ENCODE assay signal across 15 cellular contexts in genomic region chr13:112073245-112074138, GRCh38. TPM values are rescaled to one million over a fixed set of nuclear protein-coding genes. Genes with fewer than 3 reads are reported as not detected.
DNase-seq lines count a peak whose midpoint lies in the region; ATAC-seq and TF ChIP-seq lines count a peak whose summit lies in the region.
"Had no signal": no experiment of that assay in that cellular context is flagged by ENCODE, and none has a peak within 500 bp of the region (broad histone marks: within the 10 kb centered on the region; RNA-seq: fewer than 3 reads in every experiment).

No MANE protein-coding gene starts in this region.

- H3K27ac Mint-ChIP-seq in stimulated activated naive CD8-positive, alpha-beta T cell treated with anti-CD3 and anti-CD28 coated beads, Interleukin-15, Interleukin-2, amounts not matched to agents 100 ng/mL and 50 ng/mL, for 24 hours = peak overlapping the region; percentile 31
- peak overlapping the region; percentile 51 for H3K27ac Mint-ChIP-seq in T-helper 17 cell

- H3K27me3 Mint-ChIP-seq in stimulated activated naive CD8-positive, alpha-beta T cell treated with anti-CD3 and anti-CD28 coated beads, Interleukin-15, Interleukin-2, amounts not matched to agents 100 ng/mL and 50 ng/mL, for 24 hours = peaks cover 72% of the 10 kb centered on the region
- H3K27me3 Mint-ChIP-seq in T-helper 17 cell = peaks cover 69% of the 10 kb centered on the region

- H3K27me3 ChIP-seq in lower lobe of right lung (ENCODE audit: low read depth) (peaks cover 99% of the 10 kb centered on the region), PC-9 (ENCODE audit: insufficient read depth, low read depth) (peaks cover 46% of the 10 kb centered on the region)

- no peak for ATAC-seq in stimulated activated naive CD8-positive, alpha-beta T cell treated with anti-CD3 and anti-CD28 coated beads, Interleukin-15, Interleukin-2, amounts not matched to agents 100 U/mL and 50 U/mL, for 24 hours
- no peak for ATAC-seq in T-helper 17 cell
- ATAC-seq in lower lobe of right lung = peak; percentile 21 to 31
- ATAC-seq in GM18867 (IDR thresholded peaks at IDR 0.05; ENCODE audit: unreplicated experiment) = no peak

- no peak overlapping the region for H2AFZ ChIP-seq in PC-9

- no peak overlapping the region for H3K4me2 ChIP-seq in PC-9

- TF ChIP-seq CTCF in lower lobe of right lung (IDR thresholded peaks at IDR 0.05) (no peak), PC-9 (conservative IDR thresholded peaks at IDR 0.05) (no peak)

- H4K20me1 ChIP-seq in PC-9 (ENCODE audit: insufficient read depth) = 0 out of 2 replicates have a peak, but pooled peaks cover 3% of the 10 kb centered on the region

- H3K4me1 ChIP-seq in lower lobe of right lung = peaks cover 3% of the 10 kb centered on the region
- H3K4me1 ChIP-seq in PC-9 (replicated peaks; ENCODE audit: insufficient read depth) = no peaks in the 10 kb centered on the region
- H3K4me1 ChIP-seq: BE2C had no signal

- H3K36me3 ChIP-seq in lower lobe of right lung = no peaks in the 10 kb centered on the region
- H3K36me3 ChIP-seq in PC-9 (ENCODE audit: low read depth) = no peaks in the 10 kb centered on the region
- H3K36me3 ChIP-seq: BE2C had no signal

- H3K9me3 Mint-ChIP-seq in stimulated activated naive CD8-positive, alpha-beta T cell treated with anti-CD3 and anti-CD28 coated beads, Interleukin-15, Interleukin-2, amounts not matched to agents 100 ng/mL and 50 ng/mL, for 24 hours = peaks cover 7% of the 10 kb centered on the region

- H3K9me3 ChIP-seq in T-helper 17 cell (ENCODE audit: control insufficient read depth, low read length, poor library complexity, severe bottlenecking) = peaks cover 6% of the 10 kb centered on the region
- no peaks in the 10 kb centered on the region for H3K9me3 ChIP-seq in lower lobe of right lung
- peaks cover 3% of the 10 kb centered on the region; the same call in 1 of the 2 replicates for H3K9me3 ChIP-seq in PC-9 (ENCODE audit: insufficient read depth, low read depth)
- H3K9me3 ChIP-seq: BE2C had no signal

- DNase-seq in stimulated activated naive CD8-positive, alpha-beta T cell treated with anti-CD3 and anti-CD28 coated beads, Interleukin-15, Interleukin-2, amounts not matched to agents 100 U/mL and 50 U/mL, for 24 hours = no peak
- DNase-seq in T-helper 17 cell (no peak), lower lobe of right lung (no peak), PC-9 (no peak), putamen (ENCODE audit: low spot score) (no peak), GDM1 (lab: John Stamatoyannopoulos, UW) (no peak)
- DNase-seq: activated T-cell treated with anti-CD3 and anti-CD28 coated beads, Interleukin-2, amount 50 U/mL, for 48 hours; BE2C; IMR-90; naive B cell; NCI-H524 treated with DMSO at 0.1 percent for 48 hours had no signal

- H3K79me2 ChIP-seq in PC-9 (ENCODE audit: low read depth) = no peaks in the 10 kb centered on the region

- POLR2A ChIA-PET in PC-9 (lab: Charles Lee; ENCODE audit: unreplicated experiment) = no interaction called here

- peaks cover 12% of the 10 kb centered on the region for H3K36me3 Mint-ChIP-seq in stimulated activated naive CD8-positive, alpha-beta T cell treated with anti-CD3 and anti-CD28 coated beads, Interleukin-15, Interleukin-2, amounts not matched to agents 100 ng/mL and 50 ng/mL, for 24 hours (ENCODE audit: low read depth)
- peaks cover 2% of the 10 kb centered on the region for H3K36me3 Mint-ChIP-seq in T-helper 17 cell (ENCODE audit: low read depth)

- no TSS peak for BruUV-seq in PC-9 (replicated peaks; lab: Mats Ljungman, UMichigan)

- H3K4me3 ChIP-seq in lower lobe of right lung = no peak overlapping the region
- H3K4me3 ChIP-seq in PC-9 = no peak overlapping the region

- H3K27ac ChIP-seq in lower lobe of right lung (no peak overlapping the region), PC-9 (no peak overlapping the region)

- H3K9me2 ChIP-seq in PC-9 (ENCODE audit: insufficient read depth) = no peaks in the 10 kb centered on the region; the same call in 1 of the 2 replicates

- peaks cover 12% of the 10 kb centered on the region for H3K4me1 Mint-ChIP-seq in stimulated activated naive CD8-positive, alpha-beta T cell treated with anti-CD3 and anti-CD28 coated beads, Interleukin-15, Interleukin-2, amounts not matched to agents 100 ng/mL and 50 ng/mL, for 24 hours (ENCODE audit: low read depth)
- H3K4me1 Mint-ChIP-seq in T-helper 17 cell = peaks cover 3% of the 10 kb centered on the region

- CTCF ChIA-PET in PC-9 (lab: Charles Lee) = no interaction called here

- no peak overlapping the region for H3K4me3 Mint-ChIP-seq in stimulated activated naive CD8-positive, alpha-beta T cell treated with anti-CD3 and anti-CD28 coated beads, Interleukin-15, Interleukin-2, amounts not matched to agents 100 ng/mL and 50 ng/mL, for 24 hours
- no peak overlapping the region for H3K4me3 Mint-ChIP-seq in T-helper 17 cell

- intact Hi-C loops in lower lobe of right lung (cut with DNase I) (no loop called here), PC-9 (cut with micrococcal nuclease; ENCODE audit: unreplicated experiment) (no loop called here)

- H3F3A ChIP-seq in PC-9 (ENCODE audit: insufficient read depth, low read depth) = no peaks in the 10 kb centered on the region

RNA-seq across cellular contexts. Expression of gene SOX1, which starts 6.5 kb away (rescaled TPM):
- total RNA-seq in T-helper 17 cell (not detected), lower lobe of right lung (not detected), PC-9 (2021) (not detected in 2 replicates)
- total RNA-seq: glomerular endothelial cell; IMR-90; T-helper 2 cell treated with Interferon-gamma antibody and Interleukin-4, amounts not matched to agents 100 ng/mL and 5 ng/mL, for 36 hours had no signal

Comparison
In these comparisons a context has a peak if more than half of its experiments do, and no peak if none do; other contexts are left out.
1. ATAC-seq: peak in lower lobe of right lung (2 of 2); none in stimulated activated naive CD8-positive, alpha-beta T cell treated with anti-CD3 and anti-CD28 coated beads, Interleukin-15, Interleukin-2, amounts not matched to agents 100 U/mL and 50 U/mL, for 24 hours (single experiment), T-helper 17 cell (single experiment) and GM18867 (single experiment).